ENCODE assay signal across 35 cellular contexts in genomic region chr1:234311414-234311813, GRCh38.
"Had no signal": no experiment of that assay in that cellular context is flagged by ENCODE, and none has a peak within 500 bp of the region (broad histone marks: within the 10 kb centered on the region; RNA-seq: fewer than 3 reads in every experiment).

No MANE protein-coding gene starts in this region.

- H3K4me3 Mint-ChIP-seq: activated CD8-positive, alpha-beta T cell treated with anti-CD3 and anti-CD28 coated beads for 36 hours; activated naive CD8-positive, alpha-beta T cell; activated T-cell treated with anti-CD3 and anti-CD28 coated beads, Interleukin-2, amount 50 U/mL, for 72 hours; activated T-helper 17 cell treated with anti-CD3 and anti-CD28 coated beads, Interleukin-2, amount 50 U/mL, for 72 hours had no signal

- H3K4me3 ChIP-seq: body of pancreas, breast epithelium, Peyer's patch had no signal

- H3K36me3 ChIP-seq: breast epithelium, Peyer's patch had no signal

- H3K27ac ChIP-seq: body of pancreas, breast epithelium, KMS-11, Peyer's patch had no signal

- H3K9me3 ChIP-seq: body of pancreas, breast epithelium, Peyer's patch had no signal

- H3K27me3 ChIP-seq: body of pancreas, breast epithelium, Peyer's patch had no signal

- H3K4me1 ChIP-seq: breast epithelium, Peyer's patch had no signal

- ATAC-seq: activated CD8-positive, alpha-beta T cell treated with anti-CD3 and anti-CD28 coated beads for 36 hours; activated T-cell treated with anti-CD3 and anti-CD28 coated beads, Interleukin-2, amount 50 U/mL, for 72 hours; activated T-helper 17 cell treated with anti-CD3 and anti-CD28 coated beads, Interleukin-2, amount 50 U/mL, for 72 hours; body of pancreas; PC-3; Right ventricle myocardium inferior had no signal

- H3K9me3 Mint-ChIP-seq: activated CD8-positive, alpha-beta T cell treated with anti-CD3 and anti-CD28 coated beads for 36 hours; activated T-cell treated with anti-CD3 and anti-CD28 coated beads, Interleukin-2, amount 50 U/mL, for 72 hours; activated T-helper 17 cell treated with anti-CD3 and anti-CD28 coated beads, Interleukin-2, amount 50 U/mL, for 72 hours had no signal

- DNase-seq: activated CD4-positive, alpha-beta T cell treated with anti-CD3 and anti-CD28 coated beads for 1 hour; activated CD4-positive, alpha-beta T cell treated with anti-CD3 and anti-CD28 coated beads for 48 hours; activated CD4-positive, CD25-positive, alpha-beta regulatory T cell; activated CD8-positive, alpha-beta T cell treated with anti-CD3 and anti-CD28 coated beads for 36 hours; activated gamma-delta T cell; activated naive CD4-positive, alpha-beta T cell treated with Interleukin-2 at 50 U/mL for 16 hours; activated T-cell treated with anti-CD3 and anti-CD28 coated beads, Interleukin-2, amount 50 U/mL, for 1 hour; activated T-cell treated with anti-CD3 and anti-CD28 coated beads, Interleukin-2, amount 50 U/mL, for 72 hours; amygdala; body of pancreas; caudate nucleus; cerebellar nuclear complex; NCI-H1092 treated with DMSO at 0.1 percent for 48 hours; NCI-H1417; NCI-H146; NCI-H187; NCI-H2029 treated with DMSO at 0.1 percent for 48 hours; NCI-H2107; NCI-H2171; NCI-H510A; NCI-H526; NCI-H748 treated with DMSO at 0.1 percent for 48 hours; NK-92 treated with Interleukin-12 subunit alpha and Interleukin-12 subunit beta, amount 100 ng/mL, for 24 hours; PC-3; Peyer's patch; RPMI8226; SW 1271; T-helper 1 cell; T-helper 2 cell; T-helper 9 cell had no signal

- H3K27ac Mint-ChIP-seq: activated CD8-positive, alpha-beta T cell treated with anti-CD3 and anti-CD28 coated beads for 36 hours; activated T-cell treated with anti-CD3 and anti-CD28 coated beads, Interleukin-2, amount 50 U/mL, for 72 hours; activated T-helper 17 cell treated with anti-CD3 and anti-CD28 coated beads, Interleukin-2, amount 50 U/mL, for 72 hours had no signal
